14 cellular contexts compared by ENCODE assay signal in genomic region chr9:85009251-85009650, GRCh38.
A peak's percentile ranks its signal among the peaks of the same experiment; 100 is the strongest.
DNase-seq lines count a peak whose midpoint lies in the region; ATAC-seq and TF ChIP-seq lines count a peak whose summit lies in the region.
"Had no signal": no experiment of that assay in that cellular context is flagged by ENCODE, and none has a peak within 500 bp of the region (broad histone marks: within the 10 kb centered on the region; RNA-seq: fewer than 3 reads in every experiment).

No MANE protein-coding gene starts in this region.

- TF ChIP-seq CTCF in esophagus muscularis mucosa (IDR thresholded peaks at IDR 0.05) = no peak
- no peak for TF ChIP-seq CTCF in coronary artery (IDR thresholded peaks at IDR 0.05)
- no peak for TF ChIP-seq CTCF in mesothelial cell of epicardium (IDR thresholded peaks at IDR 0.05; ENCODE audit: unreplicated experiment)

- H3K4me1 Mint-ChIP-seq in mesothelial cell of epicardium = peaks cover 5% of the 10 kb centered on the region
- H3K4me1 Mint-ChIP-seq: activated naive CD8-positive, alpha-beta T cell treated with anti-CD3 and anti-CD28 coated beads, Interleukin-2, amount 50 U/mL, for 24 hours; CD8-positive, alpha-beta memory T cell had no signal

- no peak for TF ChIP-seq POLR2A in esophagus muscularis mucosa (IDR thresholded peaks at IDR 0.05; ENCODE audit: low read depth)

- H3K27ac Mint-ChIP-seq in mesothelial cell of epicardium = no peak overlapping the region
- H3K27ac Mint-ChIP-seq: activated naive CD8-positive, alpha-beta T cell treated with anti-CD3 and anti-CD28 coated beads, Interleukin-2, amount 50 U/mL, for 24 hours; CD8-positive, alpha-beta memory T cell had no signal

- TF ChIP-seq EP300 in esophagus muscularis mucosa (IDR thresholded peaks at IDR 0.05) = no peak

- no peaks in the 10 kb centered on the region for H3K4me1 ChIP-seq in esophagus muscularis mucosa
- H3K4me1 ChIP-seq: gastrocnemius medialis had no signal

- ATAC-seq in GM18870 (IDR thresholded peaks at IDR 0.05; ENCODE audit: unreplicated experiment) (peak; percentile 66), GM21526 (IDR thresholded peaks at IDR 0.05; ENCODE audit: low FRiP score, unreplicated experiment) (peak; percentile 88), HG03066 (IDR thresholded peaks at IDR 0.05; ENCODE audit: low read depth, unreplicated experiment) (peak; percentile 83)
- ATAC-seq: activated naive CD8-positive, alpha-beta T cell treated with anti-CD3 and anti-CD28 coated beads, Interleukin-2, amount 50 U/mL, for 24 hours; gastrocnemius medialis had no signal

- H3K9me3 Mint-ChIP-seq in mesothelial cell of epicardium = no peaks in the 10 kb centered on the region
- H3K9me3 Mint-ChIP-seq: activated naive CD8-positive, alpha-beta T cell treated with anti-CD3 and anti-CD28 coated beads, Interleukin-2, amount 50 U/mL, for 24 hours had no signal

- H3K4me3 ChIP-seq in esophagus muscularis mucosa = no peak overlapping the region
- no peak overlapping the region for H3K4me3 ChIP-seq in coronary artery
- H3K4me3 ChIP-seq: gastrocnemius medialis had no signal

- 56% methylated on average over 1 of the region's 1 CpG for WGBS in esophagus muscularis mucosa

- H3K4me3 Mint-ChIP-seq in mesothelial cell of epicardium = no peak overlapping the region
- H3K4me3 Mint-ChIP-seq: activated naive CD8-positive, alpha-beta T cell treated with anti-CD3 and anti-CD28 coated beads, Interleukin-2, amount 50 U/mL, for 24 hours; CD8-positive, alpha-beta memory T cell; neural crest cell had no signal

- DNase-seq in esophagus muscularis mucosa (ENCODE audit: extremely low spot score) (peak; percentile 24), coronary artery (ENCODE audit: low spot score) (no peak), SW480 (ENCODE audit: low spot score) (no peak), mesothelial cell of epicardium (ENCODE audit: low spot score in 2 of 2, unreplicated experiment in 2 of 2) (no peak)
- DNase-seq in effector CD8-positive, alpha-beta T cell (lab: John Stamatoyannopoulos, UW) = no peak
- DNase-seq: activated CD4-positive, alpha-beta T cell treated with anti-CD3 and anti-CD28 coated beads, Interleukin-2, amount 50 U/mL, for 48 hours; activated naive CD8-positive, alpha-beta T cell treated with anti-CD3 and anti-CD28 coated beads, Interleukin-2, amount 50 U/mL, for 24 hours; CD8-positive, alpha-beta memory T cell; gastrocnemius medialis; NCI-H1417 treated with DMSO at 0.1 percent for 48 hours had no signal

- H3K9me3 ChIP-seq in esophagus muscularis mucosa = no peaks in the 10 kb centered on the region
- H3K9me3 ChIP-seq: gastrocnemius medialis had no signal

- H3K27me3 ChIP-seq in esophagus muscularis mucosa = peaks cover 0 to 7% (median 0%) of the 10 kb centered on the region in 4 donors
- H3K27me3 ChIP-seq: gastrocnemius medialis had no signal

- intact Hi-C loops in esophagus muscularis mucosa (cut with DNase I) = no loop called here

- H3K27me3 Mint-ChIP-seq in mesothelial cell of epicardium (ENCODE audit: low read depth) = no peaks in the 10 kb centered on the region

- H3K36me3 Mint-ChIP-seq in mesothelial cell of epicardium = no peaks in the 10 kb centered on the region
- H3K36me3 Mint-ChIP-seq: CD8-positive, alpha-beta memory T cell had no signal

- H3K27ac ChIP-seq in esophagus muscularis mucosa (replicated peaks in 1 of 4) = no peak overlapping the region
- no peak overlapping the region for H3K27ac ChIP-seq in coronary artery
- H3K27ac ChIP-seq: gastrocnemius medialis had no signal

- no peaks in the 10 kb centered on the region for H3K36me3 ChIP-seq in esophagus muscularis mucosa
- H3K36me3 ChIP-seq: gastrocnemius medialis had no signal
